ENCODE assay signal across 8 cellular contexts in the genomic region with DNA sequence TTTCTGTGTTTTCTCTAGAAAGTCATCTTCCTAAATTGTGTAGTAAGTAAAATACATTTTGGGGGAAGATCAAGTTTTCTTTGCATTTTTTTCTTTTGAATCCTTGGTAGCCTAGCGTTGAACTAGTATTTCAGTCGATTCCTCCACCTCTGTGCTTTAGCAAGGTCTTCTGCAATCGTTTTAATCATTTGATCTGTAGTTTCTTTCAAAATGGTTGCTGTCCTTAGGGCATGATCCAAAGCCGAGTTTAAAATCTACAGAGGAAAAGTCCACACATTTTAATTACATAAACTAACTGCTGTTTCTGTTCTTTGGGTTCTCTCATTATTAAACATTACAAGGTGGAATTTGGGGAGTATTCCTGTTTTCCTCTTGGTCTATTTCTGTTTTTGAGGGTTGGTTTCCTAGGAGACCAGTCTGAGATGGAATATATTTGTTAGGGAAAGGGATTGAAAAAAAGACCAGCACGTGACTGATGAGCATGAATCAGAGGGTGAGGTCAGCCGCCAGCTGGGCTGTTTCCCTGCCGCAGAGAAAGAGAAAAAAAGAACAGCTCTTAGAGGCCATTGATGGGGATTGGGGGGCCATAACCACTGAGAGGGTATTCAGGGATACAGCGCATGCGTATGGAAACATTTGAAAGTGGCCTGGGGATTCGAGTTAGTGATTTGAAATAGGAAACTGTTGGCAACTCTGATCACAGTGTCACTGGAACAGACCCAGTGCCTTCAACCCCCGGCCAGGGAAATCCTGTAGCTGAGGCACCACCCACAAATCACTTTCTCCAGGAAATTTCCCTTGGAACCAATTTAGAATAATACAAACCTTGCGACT. TPM values are rescaled to one million over a fixed set of nuclear protein-coding genes. Genes with fewer than 3 reads are reported as not detected.
DNase-seq lines count a peak whose midpoint lies in the region; ATAC-seq and TF ChIP-seq lines count a peak whose summit lies in the region.

No MANE protein-coding gene starts in this region.

- H3K4me3 ChIP-seq in iPS DF 6.9 (ENCODE audit: low read length) (no peak overlapping the region), retinal pigment epithelial cell (ENCODE audit: low read length) (peak overlapping the region; percentile 41)

- H3K27me3 Mint-ChIP-seq in brain = no peaks in the 10 kb centered on the region

- DNase-seq in COLO829 (ENCODE audit: low spot score) (peak; percentile 81), NCI-H146 (lab: John Stamatoyannopoulos, UW) (peak; percentile 88), iPS DF 6.9 (ENCODE audit: low read depth, low spot score) (peak; percentile 20), retinal pigment epithelial cell (ENCODE audit: low read depth) (peak; percentile 71), GM13976 (ENCODE audit: low spot score) (no peak)

- peak overlapping the region; percentile 70 to 81 (median 75) for H3K4me3 Mint-ChIP-seq in brain

- peak overlapping the region; percentile 96 to 100 (median 99) for H3K27ac Mint-ChIP-seq in brain

- no peak for TF ChIP-seq CTCF in brain (conservative IDR thresholded peaks at IDR 0.05)
- no peak for TF ChIP-seq CTCF in retinal pigment epithelial cell (conservative IDR thresholded peaks at IDR 0.05; ENCODE audit: low read depth, low read length)
- no peak for TF ChIP-seq CTCF in GM13976 (IDR thresholded peaks at IDR 0.05; ENCODE audit: borderline replicate concordance, control extremely low read depth, extremely low read depth, insufficient read depth, missing control alignments)

- peaks cover 5% of the 10 kb centered on the region; the same call in 1 of the 2 replicates for H3K4me1 ChIP-seq in iPS DF 6.9 (ENCODE audit: control insufficient read depth, insufficient read depth, low read length)

- no CpG with 5 or more reads among the region's 12 CpGs for WGBS in iPS DF 6.9 (ENCODE audit: insufficient coverage, insufficient read length)

- no peaks in the 10 kb centered on the region for H3K9me3 ChIP-seq in iPS DF 6.9 (ENCODE audit: control insufficient read depth, insufficient read depth, low read length)

- ATAC-seq in HG02840 (IDR thresholded peaks at IDR 0.05; ENCODE audit: low FRiP score, unreplicated experiment) (no peak), HG03025 (IDR thresholded peaks at IDR 0.05; ENCODE audit: low FRiP score, unreplicated experiment) (no peak)

- no peaks in the 10 kb centered on the region for H3K27me3 ChIP-seq in iPS DF 6.9 (ENCODE audit: control insufficient read depth, insufficient read depth, low read length)

- no peaks in the 10 kb centered on the region for H3K36me3 ChIP-seq in iPS DF 6.9 (ENCODE audit: control insufficient read depth, insufficient read depth, low read length)

- no peak overlapping the region for H3K27ac ChIP-seq in iPS DF 6.9 (ENCODE audit: low read length)

- in situ Hi-C loops in GM13976 (cut with MboI; ENCODE audit: low sequenced_read_pairs, unreplicated experiment) = no loop called here

- peaks cover 0 to 3% (median 0%) of the 10 kb centered on the region in 5 experiments for H3K9me3 Mint-ChIP-seq in brain

- no peaks in the 10 kb centered on the region for H3K36me3 Mint-ChIP-seq in brain

- H3K4me1 Mint-ChIP-seq in brain = peaks cover 53% of the 10 kb centered on the region

RNA-seq across cellular contexts. Expression of gene AKNAD1, which starts 40.6 kb away (rescaled TPM):
- not detected for polyA plus RNA-seq in brain (ENCODE audit: insufficient read depth, low read depth, low replicate concordance)
